In genomic region chr12:116533343-116534248, GRCh38 we compare ENCODE assay signal across 8 cellular contexts. TPM values are rescaled to one million over a fixed set of nuclear protein-coding genes. Genes with fewer than 3 reads are reported as not detected.
A peak's percentile ranks its signal among the peaks of the same experiment; 100 is the strongest.
DNase-seq lines count a peak whose midpoint lies in the region; TF ChIP-seq lines count a peak whose summit lies in the region.

No MANE protein-coding gene starts in this region.

- TF ChIP-seq POLR2A in GM19099 (IDR thresholded peaks at IDR 0.05; ENCODE audit: extremely low read depth, insufficient read length, low read depth) (peak; percentile 38), erythroblast (IDR thresholded peaks at IDR 0.05; ENCODE audit: low read length) (peak; percentile 31)

- H2AFZ ChIP-seq in OCI-LY3 (ENCODE audit: low read depth, low read length) = peak overlapping the region; percentile 97

- H3K79me2 ChIP-seq in OCI-LY3 (ENCODE audit: low read length) = no peaks in the 10 kb centered on the region

- H3K36me3 ChIP-seq in OCI-LY3 (replicated peaks; ENCODE audit: low read depth, low read length) = no peaks in the 10 kb centered on the region

- peak overlapping the region; percentile 97 for H3K4me2 ChIP-seq in OCI-LY3 (ENCODE audit: low read length)

- no peaks in the 10 kb centered on the region for H4K20me1 ChIP-seq in OCI-LY3 (ENCODE audit: insufficient read depth, low read length)

- H3K27me3 ChIP-seq in OCI-LY3 (ENCODE audit: low read depth, low read length) = peaks cover 4% of the 10 kb centered on the region; the same call in 1 of the 2 replicates

- peak overlapping the region; percentile 86 for H3K4me3 ChIP-seq in OCI-LY3 (ENCODE audit: low read length)

- peak overlapping the region; percentile 10; the same call in 1 of the 2 replicates for H3K27ac ChIP-seq in OCI-LY3 (ENCODE audit: low read length)

- DNase-seq in ACHN (peak; percentile 91), HS-27A (ENCODE audit: low read depth) (peak; percentile 40), activated T-cell treated with anti-CD3 and anti-CD28 coated beads for 4 hours (peak; percentile 72), erythroblast (lab: John Stamatoyannopoulos, UW) (peak; percentile 81 to 87), mucosa of gallbladder (ENCODE audit: low spot score) (peak; percentile 66)
- peak; percentile 71 for DNase-seq in stimulated activated CD8-positive, alpha-beta memory T cell treated with anti-CD3 and anti-CD28 coated beads, Interleukin-4, amount 100 ng/mL, for 24 hours (ENCODE audit: low read depth)

- H3K9me3 ChIP-seq in OCI-LY3 (ENCODE audit: insufficient read depth, low read length) = no peaks in the 10 kb centered on the region

- peaks cover 38% of the 10 kb centered on the region for H3K4me1 ChIP-seq in OCI-LY3 (ENCODE audit: low read length)

- in situ Hi-C loops in ACHN (cut with HindIII; ENCODE audit: low pct_ligation_motif_present, low pct_unique_long_range_greater_than_20kb, low sequenced_read_pairs) = no loop called here

- TF ChIP-seq CTCF in OCI-LY3 (IDR thresholded peaks at IDR 0.05; ENCODE audit: low read depth, low read length) = no peak

- peak overlapping the region; percentile 67 for H3K9ac ChIP-seq in OCI-LY3 (ENCODE audit: low read length)

RNA-seq across cellular contexts. Expression of gene MAP1LC3B2, which starts 25.6 kb away (rescaled TPM):
- total RNA-seq in mucosa of gallbladder = 0.46 TPM

Comparison
In these comparisons a context has a peak if more than half of its experiments do, and no peak if none do; other contexts are left out.
1. Peak in every context shown above with its lines: DNase-seq, H3K4me3 ChIP-seq and H3K27ac ChIP-seq.
2. DNase-seq: peak in every context shown above with its lines; median percentile 91 in ACHN; 84 in erythroblast; 72 in activated T-cell treated with anti-CD3 and anti-CD28 coated beads for 4 hours; 71 in stimulated activated CD8-positive, alpha-beta memory T cell treated with anti-CD3 and anti-CD28 coated beads, Interleukin-4, amount 100 ng/mL, for 24 hours; 66 in mucosa of gallbladder; 40 in HS-27A.